Comparison of ENCODE assay signal across 9 cellular contexts in the genomic region with DNA sequence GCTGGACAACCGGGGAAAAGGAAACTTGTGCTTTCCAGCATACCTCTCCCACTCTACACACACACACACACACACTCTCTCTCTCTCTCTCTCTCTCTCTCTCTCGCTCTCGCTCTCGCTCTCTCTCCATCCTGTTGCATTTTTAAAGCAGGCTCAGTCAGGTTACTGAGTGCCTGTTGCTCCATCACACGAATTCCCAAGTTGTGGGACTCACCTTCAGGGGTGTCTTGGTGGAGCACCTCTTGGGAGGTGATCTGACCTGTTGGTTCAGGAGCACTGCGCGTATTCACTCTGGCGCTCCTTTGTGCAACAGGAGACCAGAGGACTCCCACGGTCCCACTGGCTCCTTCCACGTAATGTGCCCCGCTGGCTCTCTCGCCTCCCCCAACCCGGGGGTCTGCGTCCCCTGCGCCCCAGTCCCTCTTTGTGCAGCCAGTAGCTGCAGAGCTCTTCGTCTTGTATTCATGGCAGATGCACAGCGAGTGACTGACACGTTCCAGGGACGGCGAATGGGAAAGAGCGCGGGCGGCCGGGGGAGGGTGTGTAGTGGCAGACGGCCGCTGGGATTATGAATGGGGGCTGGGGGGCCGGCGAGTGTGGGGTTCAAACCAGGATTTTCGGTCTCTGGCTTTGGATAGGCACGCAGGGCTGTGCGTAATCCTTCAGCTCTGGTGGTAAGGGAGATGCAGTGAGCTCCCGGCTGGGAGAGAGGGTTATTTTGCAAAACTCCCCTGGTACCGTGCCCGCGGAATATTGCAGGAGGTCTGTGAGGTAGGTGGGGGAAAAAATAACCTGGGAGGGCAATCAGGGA. TPM values are rescaled to one million over a fixed set of nuclear protein-coding genes. Genes with fewer than 3 reads are reported as not detected.
A peak's percentile ranks its signal among the peaks of the same experiment; 100 is the strongest.
DNase-seq lines count a peak whose midpoint lies in the region; ATAC-seq and TF ChIP-seq lines count a peak whose summit lies in the region.
"Had no signal": no experiment of that assay in that cellular context is flagged by ENCODE, and none has a peak within 500 bp of the region (broad histone marks: within the 10 kb centered on the region; RNA-seq: fewer than 3 reads in every experiment).

No MANE protein-coding gene starts in this region.

- H3K9me2 ChIP-seq in Karpas-422 (replicated peaks; ENCODE audit: insufficient read depth, low read length), result no peaks in the 10 kb centered on the region

- H3K36me3 Mint-ChIP-seq in mesothelial cell of epicardium, result no peaks in the 10 kb centered on the region

- H3K79me2 ChIP-seq in Karpas-422 (ENCODE audit: low read length), result no peaks in the 10 kb centered on the region

- no peak overlapping the region for H2AFZ ChIP-seq in Karpas-422 (ENCODE audit: low read length)

- ATAC-seq in GM21360 (IDR thresholded peaks at IDR 0.05; ENCODE audit: unreplicated experiment) (no peak), HG03196 (IDR thresholded peaks at IDR 0.05; ENCODE audit: unreplicated experiment) (no peak)

- H3K9me3 ChIP-seq in A673 (ENCODE audit: low read depth, low read length, poor library complexity, severe bottlenecking) (no peaks in the 10 kb centered on the region), ectodermal cell (ENCODE audit: control insufficient read depth, low read length) (no peaks in the 10 kb centered on the region), Karpas-422 (ENCODE audit: low read length) (no peaks in the 10 kb centered on the region)

- DNase-seq in A673 (ENCODE audit: low spot score) (no peak), HFF-Myc (ENCODE audit: extremely low read depth, low read depth) (no peak), mesothelial cell of epicardium (ENCODE audit: low spot score in 2 of 2, unreplicated experiment in 2 of 2) (no peak), Karpas-422 (no peak)
- no peak for DNase-seq in stimulated activated CD4-positive, alpha-beta T cell treated with anti-CD3 and anti-CD28 coated beads, Interleukin-4, amount 100 ng/mL, for 1 hour
- DNase-seq: NCI-H2171 had no signal

- H3K27me3 Mint-ChIP-seq in mesothelial cell of epicardium (ENCODE audit: low read depth), result peaks cover 76% of the 10 kb centered on the region

- no peak overlapping the region for H3K4me2 ChIP-seq in Karpas-422 (ENCODE audit: low read depth, low read length, poor library complexity, severe bottlenecking)

- no peaks in the 10 kb centered on the region for H3K4me1 ChIP-seq in A673 (ENCODE audit: insufficient read depth, low read length, poor library complexity, severe bottlenecking)
- peaks cover 4% of the 10 kb centered on the region for H3K4me1 ChIP-seq in ectodermal cell (ENCODE audit: control insufficient read depth, insufficient read depth, low read length)
- H3K4me1 ChIP-seq in Karpas-422 (ENCODE audit: low read length), result no peaks in the 10 kb centered on the region

- H3K27ac Mint-ChIP-seq in mesothelial cell of epicardium, result no peak overlapping the region

- peaks cover 11% of the 10 kb centered on the region for H3K4me1 Mint-ChIP-seq in mesothelial cell of epicardium

- H3K27ac ChIP-seq in A673 (ENCODE audit: low read depth, low read length, poor library complexity, severe bottlenecking) (no peak overlapping the region), ectodermal cell (ENCODE audit: insufficient read depth, low read depth, low read length, poor library complexity, severe bottlenecking) (no peak overlapping the region), Karpas-422 (ENCODE audit: low read length) (no peak overlapping the region)

- H3K36me3 ChIP-seq in A673 (ENCODE audit: insufficient read depth, low read length, poor library complexity, severe bottlenecking), result no peaks in the 10 kb centered on the region
- H3K36me3 ChIP-seq in ectodermal cell (ENCODE audit: control insufficient read depth, insufficient read depth, low read length), result no peaks in the 10 kb centered on the region
- H3K36me3 ChIP-seq in Karpas-422 (ENCODE audit: insufficient read depth, low read length), result no peaks in the 10 kb centered on the region

- 8% methylated on average over 35 of the region's 35 CpGs for WGBS in ectodermal cell, 2 experiments

- intact Hi-C loops in A673 (cut with micrococcal nuclease; ENCODE audit: unreplicated experiment), result no loop called here

- CTCF ChIA-PET in A673 (lab: Charles Lee), result interaction anchor here (0.6 kb wide), 1 partner anchor 34 kb away, joined by 6 read pairs; no protein-coding TSS in a partner anchor

- no TSS peak for BruUV-seq in A673 (replicated peaks; lab: Mats Ljungman, UMichigan)

- POLR2A ChIA-PET in A673 (lab: Charles Lee; ENCODE audit: low non-redundant PET), result no interaction called here

- no peak overlapping the region for H3K9ac ChIP-seq in Karpas-422 (ENCODE audit: low read length)

- no peak for TF ChIP-seq CTCF in A673 (conservative IDR thresholded peaks at IDR 0.05; ENCODE audit: low read depth, low read length)
- no peak for TF ChIP-seq CTCF in HFF-Myc (IDR thresholded peaks at IDR 0.05; ENCODE audit: low read depth, low read length, missing control alignments)
- no peak for TF ChIP-seq CTCF in mesothelial cell of epicardium (IDR thresholded peaks at IDR 0.05; ENCODE audit: unreplicated experiment)

- no peaks in the 10 kb centered on the region for H4K20me1 ChIP-seq in Karpas-422 (ENCODE audit: insufficient read depth, low read depth, low read length)

- H3K4me3 ChIP-seq in A673 (ENCODE audit: low read depth, low read length, poor library complexity, severe bottlenecking) (peak overlapping the region; percentile 45), HFF-Myc (replicated peaks; ENCODE audit: low read depth, low read length) (peak overlapping the region; percentile 38), ectodermal cell (ENCODE audit: insufficient read depth, low read depth, low read length) (peak overlapping the region; percentile 41), Karpas-422 (ENCODE audit: low read length) (no peak overlapping the region)

- H3K9me3 Mint-ChIP-seq in mesothelial cell of epicardium, result peaks cover 15% of the 10 kb centered on the region

- H3K4me3 Mint-ChIP-seq in mesothelial cell of epicardium, result peak overlapping the region; percentile 73

- H3K27me3 ChIP-seq in A673 (replicated peaks; ENCODE audit: insufficient read depth, low read depth, low read length, poor library complexity), result peaks cover 58% of the 10 kb centered on the region
- H3K27me3 ChIP-seq in ectodermal cell (ENCODE audit: control insufficient read depth, insufficient read depth, low read length, poor library complexity, severe bottlenecking), result peaks cover 65% of the 10 kb centered on the region
- no peaks in the 10 kb centered on the region for H3K27me3 ChIP-seq in Karpas-422 (ENCODE audit: low read length)

RNA-seq across cellular contexts. Expression of a gene that starts 0.6 kb away (rescaled TPM):
- total RNA-seq in A673 (2021) (15.5 and 20.0 TPM in 2 replicates), mesothelial cell of epicardium (20.0 to 22.3 TPM (median 21.0 TPM) in 3 replicates)
- polyA plus RNA-seq in ectodermal cell (2013, experiment 1 of 4), result 3.7 TPM
- 3.3 TPM for polyA plus RNA-seq in ectodermal cell (2013, experiment 2 of 4)
- polyA plus RNA-seq in ectodermal cell (2013, experiment 3 of 4), result 6.6 TPM
- 6.0 TPM for polyA plus RNA-seq in ectodermal cell (2013, experiment 4 of 4)
- total RNA-seq in Karpas-422 (2014; rRNA removed; shearing (Covaris generic); ENCODE audit: low replicate concordance), result 5.5 and 7.2 TPM in 2 replicates
